In the genomic region with DNA sequence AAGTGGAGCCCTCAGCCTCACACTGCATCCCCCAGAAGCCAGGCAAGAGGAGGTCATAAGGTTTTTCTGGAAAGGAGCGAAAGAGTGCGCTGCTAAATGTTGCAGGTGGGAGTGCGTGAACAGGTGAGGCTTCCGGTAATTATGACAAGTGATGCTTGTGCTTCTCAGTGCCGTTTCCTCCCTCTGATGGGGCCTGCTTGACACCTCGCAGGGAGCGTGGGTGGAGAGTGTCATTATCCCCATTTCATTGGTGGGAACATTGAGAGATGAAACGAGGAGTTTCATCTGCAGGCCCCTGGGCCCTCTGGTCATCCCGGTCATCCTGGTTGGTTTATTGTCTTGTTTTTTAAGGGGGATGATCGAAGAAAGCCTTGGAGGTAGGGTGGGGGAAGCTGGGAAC, we compare ENCODE assay signal across 12 cellular contexts. TPM values are rescaled to one million over a fixed set of nuclear protein-coding genes. Genes with fewer than 3 reads are reported as not detected.
DNase-seq lines count a peak whose midpoint lies in the region; ATAC-seq and TF ChIP-seq lines count a peak whose summit lies in the region.
"Had no signal": no experiment of that assay in that cellular context is flagged by ENCODE, and none has a peak within 500 bp of the region (broad histone marks: within the 10 kb centered on the region; RNA-seq: fewer than 3 reads in every experiment).

No MANE protein-coding gene starts in this region.

- H3K4me1 Mint-ChIP-seq in CD4-positive, alpha-beta T cell (ENCODE audit: low read depth), result peaks cover 75% of the 10 kb centered on the region
- peaks cover 65% of the 10 kb centered on the region for H3K4me1 Mint-ChIP-seq in activated naive CD8-positive, alpha-beta T cell (ENCODE audit: low read depth)
- peaks cover 38% of the 10 kb centered on the region for H3K4me1 Mint-ChIP-seq in progenitor cell of endocrine pancreas (ENCODE audit: low read depth)

- intact Hi-C loops in CD4-positive, alpha-beta T cell (cut with DNase I, micrococcal nuclease), result no loop called here

- H3K27me3 ChIP-seq in CD4-positive, alpha-beta T cell (ENCODE audit: control insufficient read depth, insufficient read depth, low read length), result no peaks in the 10 kb centered on the region
- H3K27me3 ChIP-seq: suprapubic skin had no signal

- peak overlapping the region; percentile 11 for H3K27ac ChIP-seq in CD4-positive, alpha-beta T cell (ENCODE audit: low read depth, low read length)
- H3K27ac ChIP-seq: suprapubic skin had no signal

- peak overlapping the region; percentile 80 for H3K27ac Mint-ChIP-seq in CD4-positive, alpha-beta T cell
- H3K27ac Mint-ChIP-seq in activated naive CD8-positive, alpha-beta T cell, result peak overlapping the region; percentile 69
- peak overlapping the region; percentile 60 for H3K27ac Mint-ChIP-seq in progenitor cell of endocrine pancreas

- POLR2A ChIA-PET in CD4-positive, alpha-beta T cell (lab: Charles Lee), result interaction anchor here (1.8 kb wide), 1 partner anchor 11 kb away, joined by 8 read pairs; no protein-coding TSS in a partner anchor

- peak overlapping the region; percentile 38 for H3K4me3 Mint-ChIP-seq in CD4-positive, alpha-beta T cell
- H3K4me3 Mint-ChIP-seq in activated naive CD8-positive, alpha-beta T cell, result no peak overlapping the region
- no peak overlapping the region for H3K4me3 Mint-ChIP-seq in progenitor cell of endocrine pancreas (ENCODE audit: low read depth)
- H3K4me3 Mint-ChIP-seq: CD4-positive, CD25-positive, alpha-beta regulatory T cell had no signal

- CTCF ChIA-PET in CD4-positive, alpha-beta T cell (lab: Charles Lee), result no interaction called here

- no peak for TF ChIP-seq CTCF in CD4-positive, alpha-beta T cell (IDR thresholded peaks at IDR 0.05)
- TF ChIP-seq CTCF in progenitor cell of endocrine pancreas (IDR thresholded peaks at IDR 0.05; ENCODE audit: unreplicated experiment), result no peak

- no peak for DNase-seq in CD4-positive, alpha-beta T cell
- DNase-seq in NCI-H69 (lab: John Stamatoyannopoulos, UW), result peak; percentile 48
- DNase-seq in progenitor cell of endocrine pancreas (ENCODE audit: low spot score, unreplicated experiment), result no peak
- no peak for DNase-seq in H4 (ENCODE audit: low spot score)
- no peak for DNase-seq in COLO668 (lab: John Stamatoyannopoulos, UW; ENCODE audit: unreplicated experiment)
- DNase-seq: kidney glomerular epithelial cell, naive B cell had no signal

- peak; percentile 58 for ATAC-seq in CD4-positive, alpha-beta T cell (ENCODE audit: poor library complexity)
- no peak for ATAC-seq in GM21526 (IDR thresholded peaks at IDR 0.05; ENCODE audit: low FRiP score, unreplicated experiment)
- ATAC-seq in GM18502 (IDR thresholded peaks at IDR 0.05; ENCODE audit: poor library complexity, unreplicated experiment), result no peak

- H3K9me3 ChIP-seq in CD4-positive, alpha-beta T cell (ENCODE audit: control insufficient read depth, low read length), result no peaks in the 10 kb centered on the region
- H3K9me3 ChIP-seq: suprapubic skin had no signal

- no peaks in the 10 kb centered on the region for H3K27me3 Mint-ChIP-seq in CD4-positive, alpha-beta T cell
- no peaks in the 10 kb centered on the region for H3K27me3 Mint-ChIP-seq in activated naive CD8-positive, alpha-beta T cell
- no peaks in the 10 kb centered on the region for H3K27me3 Mint-ChIP-seq in progenitor cell of endocrine pancreas
- H3K27me3 Mint-ChIP-seq: CD4-positive, CD25-positive, alpha-beta regulatory T cell; naive B cell had no signal

- peaks cover 5% of the 10 kb centered on the region for H3K36me3 Mint-ChIP-seq in CD4-positive, alpha-beta T cell (ENCODE audit: low read depth)
- H3K36me3 Mint-ChIP-seq in activated naive CD8-positive, alpha-beta T cell, result peaks cover 4% of the 10 kb centered on the region
- peaks cover 10% of the 10 kb centered on the region for H3K36me3 Mint-ChIP-seq in progenitor cell of endocrine pancreas (ENCODE audit: insufficient read depth)

- H3K9me3 Mint-ChIP-seq in CD4-positive, alpha-beta T cell, result no peaks in the 10 kb centered on the region
- H3K9me3 Mint-ChIP-seq in activated naive CD8-positive, alpha-beta T cell (ENCODE audit: low read depth), result no peaks in the 10 kb centered on the region
- no peaks in the 10 kb centered on the region for H3K9me3 Mint-ChIP-seq in progenitor cell of endocrine pancreas (ENCODE audit: low read depth)

RNA-seq across cellular contexts. Expression of a gene that starts 57.5 kb away (rescaled TPM):
- total RNA-seq in CD4-positive, alpha-beta T cell, result 10 to 100 TPM; 60.0 to 64.8 TPM
- 102 and 106 TPM in 2 replicates for total RNA-seq in progenitor cell of endocrine pancreas
- 8.4 and 10.1 TPM in 2 replicates for total RNA-seq in H4 (2014; rRNA removed; shearing (Covaris generic))
